22 cellular contexts compared by ENCODE assay signal in the genomic region with DNA sequence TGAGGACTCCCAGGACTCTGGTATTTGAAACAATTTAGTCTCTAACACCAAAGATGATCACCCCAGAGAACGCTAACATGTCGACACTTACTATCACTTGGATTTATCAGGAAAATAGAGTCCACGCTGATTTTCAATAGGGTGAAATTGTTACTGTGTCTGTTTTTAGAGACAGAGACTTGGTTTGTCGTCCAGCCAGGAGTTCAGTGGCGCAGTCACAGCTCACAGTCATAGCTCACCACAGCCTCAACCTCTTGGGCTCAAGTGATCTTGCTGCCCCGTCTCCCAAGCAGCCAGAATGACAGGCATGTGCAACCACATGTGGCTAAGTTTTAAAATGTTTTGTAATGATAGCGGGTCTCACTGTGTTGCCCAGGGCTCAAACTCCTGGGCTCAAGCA. TPM values are rescaled to one million over a fixed set of nuclear protein-coding genes. Genes with fewer than 3 reads are reported as not detected.
DNase-seq lines count a peak whose midpoint lies in the region; ATAC-seq and TF ChIP-seq lines count a peak whose summit lies in the region.
"Had no signal": no experiment of that assay in that cellular context is flagged by ENCODE, and none has a peak within 500 bp of the region (broad histone marks: within the 10 kb centered on the region; RNA-seq: fewer than 3 reads in every experiment).

No MANE protein-coding gene starts in this region.

- CTCF ChIA-PET in WTC11 (lab: Charles Lee): no interaction called here

- peaks cover 14 to 68% (median 61%) of the 10 kb centered on the region in 5 donors for H3K4me1 ChIP-seq in subcutaneous abdominal adipose tissue (ENCODE audit: control insufficient read depth in 5 of 5, insufficient read depth in 5 of 5, low read length in 5 of 5)

- H3K27me3 Mint-ChIP-seq in activated T-cell treated with anti-CD3 and anti-CD28 coated beads, Interleukin-2, amount 50 U/mL, for 4 hours (ENCODE audit: low read depth): no peaks in the 10 kb centered on the region
- H3K27me3 Mint-ChIP-seq in WTC11 (ENCODE audit: low read depth) (no peaks in the 10 kb centered on the region), naive B cell (no peaks in the 10 kb centered on the region)
- H3K27me3 Mint-ChIP-seq: activated B cell treated with CpG ODN at 0.5 μM for 24 hours; activated T-helper 17 cell treated with anti-CD3 and anti-CD28 coated beads, Interleukin-2, amount 50 U/mL, for 72 hours had no signal

- H3K9me3 ChIP-seq in subcutaneous abdominal adipose tissue (ENCODE audit: control insufficient read depth in 5 of 5, low read length in 5 of 5): no peaks in the 10 kb centered on the region
- H3K9me3 ChIP-seq: gastroesophageal sphincter had no signal

- no peaks in the 10 kb centered on the region for H3K9me3 Mint-ChIP-seq in activated T-cell treated with anti-CD3 and anti-CD28 coated beads, Interleukin-2, amount 50 U/mL, for 4 hours
- H3K9me3 Mint-ChIP-seq in WTC11 (no peaks in the 10 kb centered on the region), naive B cell (no peaks in the 10 kb centered on the region)
- H3K9me3 Mint-ChIP-seq: activated B cell treated with CpG ODN at 0.5 μM for 24 hours; activated T-helper 17 cell treated with anti-CD3 and anti-CD28 coated beads, Interleukin-2, amount 50 U/mL, for 72 hours had no signal

- H3K27me3 ChIP-seq in subcutaneous abdominal adipose tissue (ENCODE audit: control insufficient read depth in 5 of 5, insufficient read depth in 4 of 5, low read length in 5 of 5): no peaks in the 10 kb centered on the region
- H3K27me3 ChIP-seq: dorsolateral prefrontal cortex, gastroesophageal sphincter had no signal

- no peak overlapping the region for H3K9ac ChIP-seq in subcutaneous abdominal adipose tissue (ENCODE audit: low read length in 5 of 5)

- H3K4me3 ChIP-seq in subcutaneous abdominal adipose tissue (ENCODE audit: low read depth in 1 of 5, low read length in 5 of 5): no peak overlapping the region
- H3K4me3 ChIP-seq: gastroesophageal sphincter, PC-9 had no signal

- H3K4me3 Mint-ChIP-seq in activated T-cell treated with anti-CD3 and anti-CD28 coated beads, Interleukin-2, amount 50 U/mL, for 4 hours: peak overlapping the region; percentile 24
- H3K4me3 Mint-ChIP-seq in WTC11 (no peak overlapping the region), naive B cell (peak overlapping the region in 1 of 8 donors; percentile 73)
- H3K4me3 Mint-ChIP-seq: activated B cell treated with CpG ODN at 0.5 μM for 24 hours, CD14-positive monocyte had no signal

- H3K36me3 ChIP-seq in subcutaneous abdominal adipose tissue (ENCODE audit: control insufficient read depth in 5 of 5, insufficient read depth in 5 of 5, low read length in 5 of 5): peaks cover 0 to 20% (median 13%) of the 10 kb centered on the region in 5 donors

- H3K27ac ChIP-seq in subcutaneous abdominal adipose tissue (ENCODE audit: low read depth, low read length): peak overlapping the region; percentile 35
- H3K27ac ChIP-seq: PC-9 had no signal

- no peak for ATAC-seq in activated T-cell treated with anti-CD3 and anti-CD28 coated beads, Interleukin-2, amount 50 U/mL, for 4 hours
- ATAC-seq in WTC11: no peak
- no peak for ATAC-seq in naive B cell (ENCODE audit: low read depth in 2 of 2)
- ATAC-seq: activated T-helper 17 cell treated with anti-CD3 and anti-CD28 coated beads, Interleukin-2, amount 50 U/mL, for 72 hours; gastroesophageal sphincter; right cardiac atrium had no signal

- H3K36me3 Mint-ChIP-seq in activated T-cell treated with anti-CD3 and anti-CD28 coated beads, Interleukin-2, amount 50 U/mL, for 4 hours (ENCODE audit: insufficient read depth): peaks cover 25% of the 10 kb centered on the region
- H3K36me3 Mint-ChIP-seq in WTC11 (peaks cover 24% of the 10 kb centered on the region), naive B cell (peaks cover 6 to 8% of the 10 kb centered on the region in 2 donors)

- no peak for TF ChIP-seq CTCF in WTC11 (IDR thresholded peaks at IDR 0.05)

- H3K27ac Mint-ChIP-seq in WTC11 (0 out of 2 replicates have a peak overlapping the region, but pooled peaks have one; percentile 53), naive B cell (peak overlapping the region in 4 of 6 donors; percentile 7 to 57 (median 26))
- H3K27ac Mint-ChIP-seq: activated B cell treated with CpG ODN at 0.5 μM for 24 hours had no signal

- POLR2A ChIA-PET in WTC11 (lab: Charles Lee): interaction anchor here (1.3 kb wide), 1 partner anchor 10 kb away, joined by 3 read pairs; no protein-coding TSS in a partner anchor

- no peak for DNase-seq in activated T-cell treated with anti-CD3 and anti-CD28 coated beads, Interleukin-2, amount 50 U/mL, for 4 hours
- no peak for DNase-seq in activated T-cell treated with anti-CD3 and anti-CD28 coated beads, Interleukin-2, amount 50 U/mL, for 48 hours
- DNase-seq in WTC11 (ENCODE audit: low spot score) (no peak), naive B cell (no peak), SW480 (ENCODE audit: low spot score) (no peak), superior temporal gyrus (ENCODE audit: extremely low spot score) (no peak)
- no peak for DNase-seq in stimulated activated naive CD4-positive, alpha-beta T cell treated with Interleukin-2 at 50 U/mL for 16 hours (lab: John Stamatoyannopoulos, UW)
- DNase-seq: activated B cell treated with CpG ODN at 0.5 μM for 24 hours; activated CD8-positive, alpha-beta memory T cell treated with anti-CD3 and anti-CD28 coated beads for 24 hours; DMS79; dorsolateral prefrontal cortex; erythroblast; NCI-H1436 treated with DMSO at 0.1 percent for 48 hours; NCI-H748 treated with DMSO at 0.1 percent for 48 hours; nucleus accumbens; PC-9; stimulated activated naive CD4-positive, alpha-beta T cell had no signal

- peaks cover 46% of the 10 kb centered on the region for H3K4me1 Mint-ChIP-seq in activated T-cell treated with anti-CD3 and anti-CD28 coated beads, Interleukin-2, amount 50 U/mL, for 4 hours (ENCODE audit: low read depth)
- peaks cover 6% of the 10 kb centered on the region for H3K4me1 Mint-ChIP-seq in WTC11
- peaks cover 21 to 73% (median 44%) of the 10 kb centered on the region in 3 donors for H3K4me1 Mint-ChIP-seq in naive B cell

TF ChIP-seq in WTC11, 78 proteins besides CTCF, POLR2A, EP300 and RAD21:
- TF ChIP-seq ZNF317 (CRISPR knock-in tag; IDR thresholded peaks at IDR 0.05; ENCODE audit: borderline replicate concordance, low read depth) (no peak), ZNF121 (CRISPR knock-in tag; IDR thresholded peaks at IDR 0.05) (0 out of 2 replicates have a peak, but pooled peaks have one; percentile 62), CREM (CRISPR knock-in tag; IDR thresholded peaks at IDR 0.05) (no peak)

RNA-seq across cellular contexts. Expression of a gene that starts 5.3 kb away (rescaled TPM):
- 100 to 1,000 TPM; 142 to 170 (median 148) TPM for total RNA-seq in activated T-cell treated with anti-CD3 and anti-CD28 coated beads, Interleukin-2, amount 50 U/mL, for 4 hours
- 150 to 158 TPM (median 150 TPM) in 3 replicates for total RNA-seq in WTC11 (2021)
- 100 to 1,000 TPM; 165 to 257 (median 213) TPM for polyA plus RNA-seq in naive B cell (ENCODE audit: low read depth in 6 of 6)

RNA-seq across cellular contexts. Expression of a gene that starts 28.9 kb away (rescaled TPM):
- under 1 TPM in 2 of 3 donors, not detected in 1; 0.46 to 0.63 TPM for total RNA-seq in activated T-cell treated with anti-CD3 and anti-CD28 coated beads, Interleukin-2, amount 50 U/mL, for 4 hours
- 6.6 to 8.8 TPM (median 8.0 TPM) in 3 replicates for total RNA-seq in WTC11 (2021)
- not detected for polyA plus RNA-seq in naive B cell (ENCODE audit: low read depth in 6 of 6)
- polyA plus RNA-seq: CD14-positive monocyte had no signal

RNA-seq across cellular contexts. Expression of a gene that starts 30.6 kb away (rescaled TPM):
- 1 to 10 TPM; 3.0 to 4.8 (median 3.8) TPM for total RNA-seq in activated T-cell treated with anti-CD3 and anti-CD28 coated beads, Interleukin-2, amount 50 U/mL, for 4 hours
- 30.4 to 37.5 TPM (median 34.9 TPM) in 3 replicates for total RNA-seq in WTC11 (2021)
- under 1 TPM in 3 of 6 donors, not detected in 3; 0.13 to 0.75 (median 0.19) TPM for polyA plus RNA-seq in naive B cell (ENCODE audit: low read depth in 6 of 6)

RNA-seq across cellular contexts. Expression of a gene that starts 46.0 kb away (rescaled TPM):
- total RNA-seq in activated T-cell treated with anti-CD3 and anti-CD28 coated beads, Interleukin-2, amount 50 U/mL, for 4 hours: 10 to 100 TPM; 37.4 to 40.3 (median 37.7) TPM
- total RNA-seq in WTC11 (2021): 90.6 to 120 TPM (median 113 TPM) in 3 replicates
- polyA plus RNA-seq in naive B cell (ENCODE audit: low read depth in 6 of 6): 10 to 100 TPM; 11.0 to 20.6 (median 13.1) TPM

RNA-seq across cellular contexts. Expression of a gene that starts 57.4 kb away (rescaled TPM):
- 100 to 1,000 TPM; 151 to 180 (median 154) TPM for total RNA-seq in activated T-cell treated with anti-CD3 and anti-CD28 coated beads, Interleukin-2, amount 50 U/mL, for 4 hours
- 56.1 to 71.2 TPM (median 58.7 TPM) in 3 replicates for total RNA-seq in WTC11 (2021)
- polyA plus RNA-seq in naive B cell (ENCODE audit: low read depth in 6 of 6): 10 to 100 TPM in 1 of 6 donors, 1 to 10 TPM in 5; 2.1 to 13.0 (median 5.8) TPM
